ENCODE assay signal across 20 cellular contexts in genomic region chr1:239560921-239561320, GRCh38.
DNase-seq lines count a peak whose midpoint lies in the region; ATAC-seq and TF ChIP-seq lines count a peak whose summit lies in the region.
"Had no signal": no experiment of that assay in that cellular context is flagged by ENCODE, and none has a peak within 500 bp of the region (broad histone marks: within the 10 kb centered on the region; RNA-seq: fewer than 3 reads in every experiment).

No MANE protein-coding gene starts in this region.

- peaks cover 7% of the 10 kb centered on the region; the same call in 2 of the 3 replicates for H3K4me1 Mint-ChIP-seq in GM23338
- peaks cover 16% of the 10 kb centered on the region for H3K4me1 Mint-ChIP-seq in WTC11
- peaks cover 12% of the 10 kb centered on the region for H3K4me1 Mint-ChIP-seq in glutamatergic neuron (ENCODE audit: low read depth, unreplicated experiment)

- H3K4me3 Mint-ChIP-seq in GM23338 (no peak overlapping the region), WTC11 (no peak overlapping the region), glutamatergic neuron (ENCODE audit: unreplicated experiment) (no peak overlapping the region)
- H3K4me3 Mint-ChIP-seq: CD14-positive monocyte; CD4-positive, alpha-beta T cell; CD8-positive, alpha-beta memory T cell had no signal

- no peaks in the 10 kb centered on the region for H3K79me2 ChIP-seq in GM23338 (replicated peaks; ENCODE audit: insufficient read depth)

- H3K27me3 Mint-ChIP-seq in GM23338 (ENCODE audit: insufficient read depth, low read depth, poor library complexity) (no peaks in the 10 kb centered on the region), WTC11 (ENCODE audit: low read depth) (no peaks in the 10 kb centered on the region), glutamatergic neuron (ENCODE audit: unreplicated experiment) (peaks cover 2% of the 10 kb centered on the region)

- no peaks in the 10 kb centered on the region for H4K20me1 ChIP-seq in GM23338 (replicated peaks; ENCODE audit: insufficient read depth)
- H4K20me1 ChIP-seq: BLaER1 treated with 17β-estradiol and CSF1 and Interleukin-3, amounts not matched to agents 10 nM and 100 nM had no signal

- ATAC-seq in GM23338 (no peak), WTC11 (no peak), HG03460 (IDR thresholded peaks at IDR 0.05; ENCODE audit: unreplicated experiment) (no peak)
- ATAC-seq: A549 had no signal

- H3K4me2 ChIP-seq in GM23338, result no peak overlapping the region
- H3K4me2 ChIP-seq: A549 had no signal

- H3K36me3 Mint-ChIP-seq in GM23338 (ENCODE audit: low read depth) (no peaks in the 10 kb centered on the region), WTC11 (no peaks in the 10 kb centered on the region), glutamatergic neuron (ENCODE audit: unreplicated experiment) (no peaks in the 10 kb centered on the region)
- H3K36me3 Mint-ChIP-seq: CD14-positive monocyte had no signal

- H3K9me2 ChIP-seq in GM23338 (ENCODE audit: insufficient read depth), result 0 out of 2 replicates have a peak, but pooled peaks cover 2% of the 10 kb centered on the region

- H3K27me3 ChIP-seq in GM23338 (ENCODE audit: insufficient read depth), result no peaks in the 10 kb centered on the region
- H3K27me3 ChIP-seq: BE2C; BLaER1 treated with 17β-estradiol and CSF1 and Interleukin-3, amounts not matched to agents 10 nM and 100 nM had no signal

- TF ChIP-seq CTCF in GM23338 (conservative IDR thresholded peaks at IDR 0.05; ENCODE audit: low read depth in 2 of 2) (no peak), WTC11 (IDR thresholded peaks at IDR 0.05) (no peak), glutamatergic neuron (IDR thresholded peaks at IDR 0.05; ENCODE audit: partially characterized antibody, unreplicated experiment) (no peak)

- H3K36me3 ChIP-seq in GM23338 (ENCODE audit: insufficient read depth), result no peaks in the 10 kb centered on the region
- H3K36me3 ChIP-seq: BE2C; BLaER1 treated with 17β-estradiol and CSF1 and Interleukin-3, amounts not matched to agents 10 nM and 100 nM had no signal

- CTCF ChIA-PET in WTC11 (lab: Charles Lee), result no interaction called here

- POLR2A ChIA-PET in WTC11 (lab: Charles Lee), result no interaction called here

- peak overlapping the region; percentile 13; the same call in 1 of the 2 replicates for H3K27ac Mint-ChIP-seq in GM23338
- H3K27ac Mint-ChIP-seq in WTC11, result peak overlapping the region; percentile 38; the same call in 1 of the 2 replicates
- peak overlapping the region; percentile 53 for H3K27ac Mint-ChIP-seq in glutamatergic neuron (ENCODE audit: unreplicated experiment)
- H3K27ac Mint-ChIP-seq: CD14-positive monocyte; CD4-positive, alpha-beta T cell; CD8-positive, alpha-beta memory T cell had no signal

- DNase-seq in GM23338 (ENCODE audit: low spot score) (no peak), WTC11 (ENCODE audit: low spot score) (no peak), glutamatergic neuron (no peak), HPDE6-E6E7 (ENCODE audit: extremely low spot score) (no peak), SHP77 treated with DMSO at 0.1 percent for 48 hours (lab: John Stamatoyannopoulos, UW) (no peak)
- DNase-seq: 8988T; ACHN; AML-193; BE2C; CD4-positive, alpha-beta T cell; CD8-positive, alpha-beta memory T cell; DMS53; DMS79 treated with DMSO at 0.1 percent for 48 hours; GF-D8; GOT3; HCEC 1CT had no signal

- H3K4me3 ChIP-seq in GM23338, result no peak overlapping the region
- H3K4me3 ChIP-seq: A549; BLaER1 treated with 17β-estradiol and CSF1 and Interleukin-3, amounts not matched to agents 10 nM and 100 nM had no signal

- no peaks in the 10 kb centered on the region for H3F3A ChIP-seq in GM23338 (replicated peaks; ENCODE audit: low read depth)

- H3K9me3 Mint-ChIP-seq in GM23338, result no peaks in the 10 kb centered on the region
- H3K9me3 Mint-ChIP-seq in WTC11, result no peaks in the 10 kb centered on the region
- H3K9me3 Mint-ChIP-seq in glutamatergic neuron (ENCODE audit: unreplicated experiment), result no peaks in the 10 kb centered on the region
- H3K9me3 Mint-ChIP-seq: CD14-positive monocyte; CD4-positive, alpha-beta T cell; CD8-positive, alpha-beta memory T cell had no signal

- no peaks in the 10 kb centered on the region for H3K4me1 ChIP-seq in GM23338 (ENCODE audit: insufficient read depth)

- no peak overlapping the region for H2AFZ ChIP-seq in GM23338

- no peak overlapping the region for H3K27ac ChIP-seq in GM23338 (ENCODE audit: low read depth)
- H3K27ac ChIP-seq: A549; BLaER1 treated with 17β-estradiol and CSF1 and Interleukin-3, amounts not matched to agents 10 nM and 100 nM had no signal

TF ChIP-seq in GM23338, 12 proteins besides CTCF, POLR2A, EP300 and RAD21 (continues in another document):
- TF ChIP-seq ZNF331 (CRISPR knock-in tag; IDR thresholded peaks at IDR 0.05; ENCODE audit: low read depth) (no peak), ETS1 (IDR thresholded peaks at IDR 0.05) (no peak), NANOG (IDR thresholded peaks at IDR 0.05; ENCODE audit: borderline replicate concordance) (no peak), STAT1 (IDR thresholded peaks at IDR 0.05; ENCODE audit: unreplicated experiment) (no peak), POLR2AphosphoS5 (IDR thresholded peaks at IDR 0.05; ENCODE audit: low read depth) (no peak), ZNF114 (CRISPR knock-in tag; IDR thresholded peaks at IDR 0.05) (no peak)

TF ChIP-seq in WTC11, 78 proteins besides CTCF, POLR2A, EP300 and RAD21 (continues in another document):
- no peak for TF ChIP-seq OVOL2 (CRISPR knock-in tag; IDR thresholded peaks at IDR 0.05; ENCODE audit: borderline replicate concordance)
- no peak for TF ChIP-seq E2F1 (CRISPR knock-in tag; IDR thresholded peaks at IDR 0.05)
- TF ChIP-seq AFF4 (CRISPR knock-in tag; IDR thresholded peaks at IDR 0.05; ENCODE audit: borderline replicate concordance), result no peak
- no peak for TF ChIP-seq E2F4 (CRISPR knock-in tag; IDR thresholded peaks at IDR 0.05; ENCODE audit: borderline replicate concordance, low read depth)
- TF ChIP-seq HMGXB4 (CRISPR knock-in tag; IDR thresholded peaks at IDR 0.05), result no peak
- TF ChIP-seq ESRRA (CRISPR knock-in tag; IDR thresholded peaks at IDR 0.05; ENCODE audit: borderline replicate concordance), result no peak
- no peak for TF ChIP-seq GABPB1 (CRISPR knock-in tag; IDR thresholded peaks at IDR 0.05)
- TF ChIP-seq ZNF121 (CRISPR knock-in tag; IDR thresholded peaks at IDR 0.05), result no peak
